7 cellular contexts compared by ENCODE assay signal in the genomic region with DNA sequence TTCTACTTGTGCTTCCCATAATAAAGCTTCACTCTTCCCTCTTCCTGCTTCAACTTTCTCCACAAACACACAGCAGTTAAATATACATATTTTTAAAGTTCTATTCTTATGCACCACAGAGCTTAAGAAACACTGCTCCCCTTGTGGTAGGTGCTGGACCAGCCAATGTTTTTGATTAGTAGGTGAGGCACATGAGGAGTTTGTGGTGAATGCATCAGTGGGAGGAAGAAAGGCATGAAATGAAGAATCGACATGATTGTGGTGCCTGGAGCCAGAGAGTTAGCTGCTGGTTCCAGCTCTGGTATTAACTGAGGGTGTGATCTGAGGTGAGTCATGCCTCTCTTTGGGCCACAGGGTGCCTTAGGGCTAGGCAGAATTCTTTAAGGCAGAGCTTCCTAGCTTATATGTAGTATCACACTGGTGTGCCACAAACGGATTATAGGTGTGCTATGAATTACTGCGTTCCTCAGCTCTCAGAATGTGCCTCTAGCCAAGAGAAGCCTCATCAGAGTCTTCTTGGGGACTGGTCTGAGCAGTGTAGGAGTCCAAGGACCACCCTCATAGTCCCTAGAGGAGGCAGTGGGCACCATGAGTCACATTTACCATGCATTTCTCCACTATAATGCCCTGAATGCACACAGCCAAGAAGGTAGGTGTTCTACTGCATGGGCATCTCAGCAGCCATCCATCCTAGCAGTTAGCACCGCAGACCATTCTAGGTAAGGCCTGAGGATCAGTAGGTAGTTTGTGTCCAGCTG.
DNase-seq lines count a peak whose midpoint lies in the region; ATAC-seq and TF ChIP-seq lines count a peak whose summit lies in the region.

No MANE protein-coding gene starts in this region.

- peak; percentile 86 for ATAC-seq in activated CD8-positive, alpha-beta T cell treated with anti-CD3 and anti-CD28 coated beads, Interleukin-2, amount 10 ng/mL, durations not matched to agents 7 days and 5 days
- ATAC-seq in stimulated activated naive B cell treated with anti-CD40 and anti-IgM and Interleukin-4, amounts not matched to agents 10 μg/mL and 1 μg/mL and 100 μg/mL, for 72 hours (replicated peaks), result peak; percentile 89 to 92

- TF ChIP-seq CTCF in GM13977 (IDR thresholded peaks at IDR 0.05; ENCODE audit: extremely low read depth, insufficient read depth, missing control alignments), result peak; percentile 51

- POLR2A ChIA-PET in activated CD8-positive, alpha-beta T cell treated with anti-CD3 and anti-CD28 coated beads, Interleukin-2, amount 10 ng/mL, durations not matched to agents 7 days and 5 days (lab: Charles Lee), result interaction anchor here (1.0 to 2.1 kb wide), 6 partner anchors 9 to 102 kb away, joined by 3 to 12 read pairs (median 3); no protein-coding TSS in a partner anchor

- H3K27ac Mint-ChIP-seq in activated CD8-positive, alpha-beta T cell treated with anti-CD3 and anti-CD28 coated beads, Interleukin-2, amount 10 ng/mL, durations not matched to agents 7 days and 5 days, result no peak overlapping the region
- H3K27ac Mint-ChIP-seq in stimulated activated naive B cell treated with anti-CD40 and anti-IgM and Interleukin-4, amounts not matched to agents 10 μg/mL and 1 μg/mL and 100 μg/mL, for 72 hours, result no peak overlapping the region

- no peaks in the 10 kb centered on the region for H3K27me3 Mint-ChIP-seq in activated CD8-positive, alpha-beta T cell treated with anti-CD3 and anti-CD28 coated beads, Interleukin-2, amount 10 ng/mL, durations not matched to agents 7 days and 5 days (ENCODE audit: low read depth)
- H3K27me3 Mint-ChIP-seq in stimulated activated naive B cell treated with anti-CD40 and anti-IgM and Interleukin-4, amounts not matched to agents 10 μg/mL and 1 μg/mL and 100 μg/mL, for 72 hours, result no peaks in the 10 kb centered on the region

- in situ Hi-C loops in GM13977 (cut with MboI; ENCODE audit: low pct_unique_long_range_greater_than_20kb, low sequenced_read_pairs, unreplicated experiment), result loop anchor here (10.0 kb wide), 1 partner anchor 62 kb away; no protein-coding TSS in a partner anchor

- peaks cover 36% of the 10 kb centered on the region for H3K4me1 Mint-ChIP-seq in activated CD8-positive, alpha-beta T cell treated with anti-CD3 and anti-CD28 coated beads, Interleukin-2, amount 10 ng/mL, durations not matched to agents 7 days and 5 days (ENCODE audit: low read depth)
- H3K4me1 Mint-ChIP-seq in stimulated activated naive B cell treated with anti-CD40 and anti-IgM and Interleukin-4, amounts not matched to agents 10 μg/mL and 1 μg/mL and 100 μg/mL, for 72 hours, result peaks cover 25 to 42% of the 10 kb centered on the region in 2 donors

- peaks cover 10% of the 10 kb centered on the region for H3K9me3 Mint-ChIP-seq in activated CD8-positive, alpha-beta T cell treated with anti-CD3 and anti-CD28 coated beads, Interleukin-2, amount 10 ng/mL, durations not matched to agents 7 days and 5 days (ENCODE audit: insufficient read depth)
- H3K9me3 Mint-ChIP-seq in stimulated activated naive B cell treated with anti-CD40 and anti-IgM and Interleukin-4, amounts not matched to agents 10 μg/mL and 1 μg/mL and 100 μg/mL, for 72 hours, result peaks cover 6 to 7% of the 10 kb centered on the region in 2 donors

- H3K36me3 Mint-ChIP-seq in activated CD8-positive, alpha-beta T cell treated with anti-CD3 and anti-CD28 coated beads, Interleukin-2, amount 10 ng/mL, durations not matched to agents 7 days and 5 days (ENCODE audit: low read depth), result peaks cover 6% of the 10 kb centered on the region
- H3K36me3 Mint-ChIP-seq in stimulated activated naive B cell treated with anti-CD40 and anti-IgM and Interleukin-4, amounts not matched to agents 10 μg/mL and 1 μg/mL and 100 μg/mL, for 72 hours, result peaks cover 2 to 3% of the 10 kb centered on the region in 2 donors

- DNase-seq in GM13977 (ENCODE audit: low spot score) (peak; percentile 45), H4 (ENCODE audit: low spot score) (peak; percentile 79), LHCN-M2 (ENCODE audit: low read depth) (peak; percentile 83), germinal center (ENCODE audit: low spot score) (peak; percentile 42), NCI-H82 (lab: John Stamatoyannopoulos, UW) (no peak)
- DNase-seq in activated CD8-positive, alpha-beta T cell treated with anti-CD3 and anti-CD28 coated beads, Interleukin-2, amount 10 ng/mL, durations not matched to agents 7 days and 5 days, result peak; percentile 64
- DNase-seq in stimulated activated naive B cell treated with anti-CD40 and anti-IgM and Interleukin-4, amounts not matched to agents 10 μg/mL and 1 μg/mL and 100 μg/mL, for 72 hours, result peak; percentile 46

- H3K4me3 Mint-ChIP-seq in activated CD8-positive, alpha-beta T cell treated with anti-CD3 and anti-CD28 coated beads, Interleukin-2, amount 10 ng/mL, durations not matched to agents 7 days and 5 days, result no peak overlapping the region
- H3K4me3 Mint-ChIP-seq in stimulated activated naive B cell treated with anti-CD40 and anti-IgM and Interleukin-4, amounts not matched to agents 10 μg/mL and 1 μg/mL and 100 μg/mL, for 72 hours, result no peak overlapping the region

- CTCF ChIA-PET in activated CD8-positive, alpha-beta T cell treated with anti-CD3 and anti-CD28 coated beads, Interleukin-2, amount 10 ng/mL, durations not matched to agents 7 days and 5 days (lab: Charles Lee), result interaction anchor here (0.7 to 5.2 kb wide), 42 partner anchors 9 to 194 kb away, joined by 3 to 89 read pairs (median 5); no protein-coding TSS in a partner anchor
